In the genomic region with DNA sequence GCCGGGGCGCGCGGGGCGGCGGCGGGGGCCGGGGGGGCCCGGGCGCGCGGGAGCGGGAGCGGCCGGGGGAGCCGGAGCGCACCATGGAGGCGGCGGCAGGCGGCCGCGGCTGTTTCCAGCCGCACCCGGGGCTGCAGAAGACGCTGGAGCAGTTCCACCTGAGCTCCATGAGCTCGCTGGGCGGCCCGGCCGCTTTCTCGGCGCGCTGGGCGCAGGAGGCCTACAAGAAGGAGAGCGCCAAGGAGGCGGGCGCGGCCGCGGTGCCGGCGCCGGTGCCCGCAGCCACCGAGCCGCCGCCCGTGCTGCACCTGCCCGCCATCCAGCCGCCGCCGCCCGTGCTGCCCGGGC, we compare ENCODE assay signal across 8 cellular contexts. TPM values are rescaled to one million over a fixed set of nuclear protein-coding genes. Genes with fewer than 3 reads are reported as not detected.
DNase-seq lines count a peak whose midpoint lies in the region; ATAC-seq and TF ChIP-seq lines count a peak whose summit lies in the region.

No MANE protein-coding gene starts in this region.

- no peaks in the 10 kb centered on the region; the same call in 1 of the 2 replicates for H3K4me1 ChIP-seq in BE2C
- peaks cover 20% of the 10 kb centered on the region; the same call in 1 of the 2 replicates for H3K4me1 ChIP-seq in HUES48 (ENCODE audit: control insufficient read depth, insufficient read depth, low read length)
- peaks cover 57% of the 10 kb centered on the region for H3K4me1 ChIP-seq in body of pancreas
- peaks cover 0 to 37% (median 17%) of the 10 kb centered on the region in 4 donors for H3K4me1 ChIP-seq in right lobe of liver
- H3K4me1 ChIP-seq in upper lobe of left lung, result peaks cover 43 to 55% (median 49%) of the 10 kb centered on the region in 4 donors

- no peak overlapping the region for H3K27ac ChIP-seq in HUES48 (ENCODE audit: low read depth, low read length)
- H3K27ac ChIP-seq in body of pancreas, result peak overlapping the region in 3 of 4 donors; percentile 57 to 76 (median 74)
- H3K27ac ChIP-seq in right lobe of liver, result peak overlapping the region; percentile 56 to 93 (median 73)
- H3K27ac ChIP-seq in upper lobe of left lung, result peak overlapping the region; percentile 88 to 92 (median 90)

- WGBS in body of pancreas, 2 donors, result 0% methylated on average over 37 of the region's 53 CpGs; no CpG with 5 or more reads in 1 of the 2 donors
- WGBS in right lobe of liver (ENCODE audit: insufficient coverage, low coverage, low lambda C conversion rate, missing lambda C conversion rate), result no CpG with 5 or more reads among the region's 53 CpGs
- 0 to 1% methylated on average over 17 to 42 of the region's 53 CpGs for WGBS in upper lobe of left lung, 2 donors

- H3K4me3 ChIP-seq in BE2C (ENCODE audit: low read depth, low read length) (peak overlapping the region; percentile 71), HUES48 (ENCODE audit: low read depth, low read length) (peak overlapping the region; percentile 81), body of pancreas (peak overlapping the region in 1 of 2 donors; percentile 37), right lobe of liver (peak overlapping the region; percentile 59 to 77 (median 67)), upper lobe of left lung (peak overlapping the region; percentile 73 to 87 (median 76))

- H3K9ac ChIP-seq in HUES48 (ENCODE audit: low read depth, low read length), result peak overlapping the region; percentile 55; the same call in 1 of the 2 replicates

- TF ChIP-seq EP300 in upper lobe of left lung (IDR thresholded peaks at IDR 0.05), result no peak

- no peaks in the 10 kb centered on the region for H3K27me3 ChIP-seq in BE2C
- H3K27me3 ChIP-seq in HUES48 (ENCODE audit: control insufficient read depth, insufficient read depth, low read length), result no peaks in the 10 kb centered on the region
- H3K27me3 ChIP-seq in body of pancreas, result no peaks in the 10 kb centered on the region
- no peaks in the 10 kb centered on the region for H3K27me3 ChIP-seq in right lobe of liver
- no peaks in the 10 kb centered on the region for H3K27me3 ChIP-seq in upper lobe of left lung

- intact Hi-C loops in body of pancreas (cut with DNase I), result no loop called here
- intact Hi-C loops in right lobe of liver (cut with DNase I), result no loop called here

- H3K36me3 ChIP-seq in BE2C (no peaks in the 10 kb centered on the region), HUES48 (ENCODE audit: control insufficient read depth, insufficient read depth, low read length) (peaks cover 5% of the 10 kb centered on the region; the same call in 1 of the 2 replicates), body of pancreas (replicated peaks in 1 of 2; ENCODE audit: insufficient read depth in 1 of 2, low read depth in 2 of 2) (no peaks in the 10 kb centered on the region), right lobe of liver (no peaks in the 10 kb centered on the region), upper lobe of left lung (no peaks in the 10 kb centered on the region)

- DNase-seq in BE2C (no peak), body of pancreas (peak in 3 of 4 donors; percentile 43 to 55 (median 50)), right lobe of liver (peak in 1 of 3 donors; percentile 47), upper lobe of left lung (peak; percentile 35 to 91), GM19240 (ENCODE audit: insufficient read length, low spot score) (no peak), NCI-H774 (lab: John Stamatoyannopoulos, UW) (no peak)

- H3K9me3 ChIP-seq in BE2C (no peaks in the 10 kb centered on the region), HUES48 (ENCODE audit: control insufficient read depth, insufficient read depth, low read length) (no peaks in the 10 kb centered on the region), body of pancreas (no peaks in the 10 kb centered on the region), right lobe of liver (no peaks in the 10 kb centered on the region), upper lobe of left lung (no peaks in the 10 kb centered on the region)

- no peak for TF ChIP-seq POLR2A in body of pancreas (IDR thresholded peaks at IDR 0.05)
- no peak for TF ChIP-seq POLR2A in right lobe of liver (IDR thresholded peaks at IDR 0.05)
- TF ChIP-seq POLR2A in upper lobe of left lung (IDR thresholded peaks at IDR 0.05), result no peak

- no peak for ATAC-seq in body of pancreas
- ATAC-seq in right lobe of liver, result no peak
- ATAC-seq in upper lobe of left lung (ENCODE audit: low FRiP score in 2 of 2), result no peak
- no peak for ATAC-seq in activated CD4-positive, CD25-positive, alpha-beta regulatory T cell treated with anti-CD3 and anti-CD28 coated beads, Interleukin-2, amount 50 U/mL, for 24 hours

- no peak for TF ChIP-seq CTCF in BE2C (IDR thresholded peaks at IDR 0.05; ENCODE audit: low read depth, low read length)
- no peak for TF ChIP-seq CTCF in body of pancreas (IDR thresholded peaks at IDR 0.05)
- no peak for TF ChIP-seq CTCF in right lobe of liver (IDR thresholded peaks at IDR 0.05)
- no peak for TF ChIP-seq CTCF in upper lobe of left lung (IDR thresholded peaks at IDR 0.05)

RNA-seq across cellular contexts. Expression of gene SKI, which starts 0.5 kb away (rescaled TPM):
- 22.2 TPM for polyA plus RNA-seq in BE2C (2012; ENCODE audit: insufficient read depth, insufficient read length, low read depth)
- total RNA-seq in body of pancreas (10 to 100 TPM; 15.8 to 33.0 TPM), right lobe of liver (10 to 100 TPM; 23.7 to 84.8 (median 31.4) TPM), upper lobe of left lung (100 to 1,000 TPM in 3 of 6 donors, 10 to 100 TPM in 3; 57.3 to 108 (median 96.9) TPM)

RNA-seq across cellular contexts. Expression of gene FAAP20, which starts 34.1 kb away (rescaled TPM):
- polyA plus RNA-seq in BE2C (2012; ENCODE audit: insufficient read depth, insufficient read length, low read depth), result 37.3 TPM
- total RNA-seq in body of pancreas (10 to 100 TPM; 19.8 to 23.6 TPM), right lobe of liver (10 to 100 TPM; 18.9 to 26.0 (median 24.4) TPM), upper lobe of left lung (10 to 100 TPM; 26.7 to 88.0 (median 66.8) TPM)

Comparison
In these comparisons a context has a peak if more than half of its experiments do, and no peak if none do; other contexts are left out.
1. DNase-seq: peak in body of pancreas (3 of 4) and upper lobe of left lung (2 of 2); none in BE2C (single experiment), GM19240 (single experiment) and NCI-H774 (single experiment).